11 cellular contexts compared by ENCODE assay signal in genomic region chr10:123926401-123927264, GRCh38. TPM values are rescaled to one million over a fixed set of nuclear protein-coding genes. Genes with fewer than 3 reads are reported as not detected.
A peak's percentile ranks its signal among the peaks of the same experiment; 100 is the strongest.
DNase-seq lines count a peak whose midpoint lies in the region; ATAC-seq and TF ChIP-seq lines count a peak whose summit lies in the region.
"Had no signal": no experiment of that assay in that cellular context is flagged by ENCODE, and none has a peak within 500 bp of the region (broad histone marks: within the 10 kb centered on the region; RNA-seq: fewer than 3 reads in every experiment).

No MANE protein-coding gene starts in this region.

- peak; percentile 40 for DNase-seq in Daoy (ENCODE audit: low read depth)
- DNase-seq in MG63, result peak; percentile 66
- DNase-seq in fibroblast of villous mesenchyme (ENCODE audit: low read depth), result peak; percentile 14
- DNase-seq in cortex of kidney (lab: John Stamatoyannopoulos, UW), result no peak
- DNase-seq in NCI-H2081 treated with DMSO at 0.1 percent for 48 hours (lab: John Stamatoyannopoulos, UW), result no peak
- DNase-seq in NCI-H1417 (lab: John Stamatoyannopoulos, UW), result no peak
- DNase-seq: NCI-H226, nucleus accumbens, upper lobe of left lung had no signal

- no peak for TF ChIP-seq CTCF in fibroblast of villous mesenchyme (IDR thresholded peaks at IDR 0.05; ENCODE audit: insufficient read depth, low read depth, low read length)

- no peak overlapping the region for H3K4me3 ChIP-seq in MG63
- no peak overlapping the region for H3K4me3 ChIP-seq in fibroblast of villous mesenchyme (ENCODE audit: low read depth, low read length)
- H3K4me3 ChIP-seq: upper lobe of left lung had no signal

- ATAC-seq in GM18511 (IDR thresholded peaks at IDR 0.05; ENCODE audit: unreplicated experiment), result peak; percentile 51
- ATAC-seq in GM19324 (IDR thresholded peaks at IDR 0.05; ENCODE audit: low FRiP score, unreplicated experiment), result no peak

- H3K36me3 ChIP-seq in MG63, result no peaks in the 10 kb centered on the region
- H3K36me3 ChIP-seq: upper lobe of left lung had no signal

- H3K27me3 ChIP-seq in MG63, result no peaks in the 10 kb centered on the region
- H3K27me3 ChIP-seq: upper lobe of left lung had no signal

- H3K9me3 ChIP-seq in MG63, result peaks cover 7% of the 10 kb centered on the region

RNA-seq across cellular contexts. Expression of gene CPXM2, which starts 35.0 kb away (rescaled TPM):
- 4.9 and 8.6 TPM in 2 replicates for total RNA-seq in Daoy (2014; rRNA removed; shearing (Covaris generic))
- total RNA-seq in MG63 (2014; rRNA removed; shearing (Covaris generic); ENCODE audit: low replicate concordance), result 0.52 and 0.92 TPM in 2 replicates
- total RNA-seq in fibroblast of villous mesenchyme, result 0.32 TPM in 1 of 2 replicates, not detected in the other

Comparison
In these comparisons a context has a peak if more than half of its experiments do, and no peak if none do; other contexts are left out.
1. DNase-seq: peak in Daoy (single experiment), MG63 (single experiment) and fibroblast of villous mesenchyme (single experiment); none in cortex of kidney (single experiment), NCI-H2081 treated with DMSO at 0.1 percent for 48 hours (single experiment) and NCI-H1417 (0 of 3).